ENCODE assay signal across 26 cellular contexts in the genomic region with DNA sequence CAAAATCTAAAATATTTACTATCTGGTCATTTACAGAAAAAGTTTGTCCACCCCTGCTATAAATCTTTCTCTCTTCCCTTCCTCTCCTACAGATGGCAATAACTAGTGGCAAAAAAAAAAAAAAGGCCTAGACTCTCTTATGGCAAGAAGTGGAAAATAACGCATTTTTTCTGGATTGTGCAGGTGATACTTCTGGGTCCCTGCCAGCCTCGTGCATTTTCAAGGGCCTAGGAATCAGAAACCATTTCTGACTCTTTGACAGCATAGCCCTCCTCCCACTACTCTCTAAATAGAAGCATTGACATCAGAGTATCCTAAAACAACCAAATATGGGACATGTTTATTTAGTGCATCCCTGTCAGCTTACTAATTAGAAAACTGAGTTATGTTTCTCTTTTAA.
DNase-seq lines count a peak whose midpoint lies in the region; ATAC-seq and TF ChIP-seq lines count a peak whose summit lies in the region.
"Had no signal": no experiment of that assay in that cellular context is flagged by ENCODE, and none has a peak within 500 bp of the region (broad histone marks: within the 10 kb centered on the region; RNA-seq: fewer than 3 reads in every experiment).

No MANE protein-coding gene starts in this region.

- H3K27me3 Mint-ChIP-seq in activated T-helper 2 cell treated with anti-CD3 and anti-CD28 coated beads, Interferon-gamma antibody, Interleukin-2, Interleukin-4, amounts not matched to agents 10 μg/mL and 5 μg/mL and 100 μg/mL, durations not matched to agents 14 hours and 24 hours and 36 hours (ENCODE audit: low read depth), result no peaks in the 10 kb centered on the region
- H3K27me3 Mint-ChIP-seq: activated CD4-positive, alpha-beta T cell treated with anti-CD3 and anti-CD28 coated beads, Interleukin-2, amount 10 ng/mL, durations not matched to agents 7 days and 5 days; activated naive CD4-positive, alpha-beta T cell treated with anti-CD3 and anti-CD28 coated beads, Interleukin-2, amount 50 U/mL, for 24 hours; progenitor cell of endocrine pancreas; stimulated activated naive CD8-positive, alpha-beta T cell treated with anti-CD3 and anti-CD28 coated beads, Interleukin-15, Interleukin-2, amounts not matched to agents 100 ng/mL and 50 ng/mL, for 24 hours had no signal

- H3K4me1 Mint-ChIP-seq in activated T-helper 2 cell treated with anti-CD3 and anti-CD28 coated beads, Interferon-gamma antibody, Interleukin-2, Interleukin-4, amounts not matched to agents 10 μg/mL and 5 μg/mL and 100 μg/mL, durations not matched to agents 14 hours and 24 hours and 36 hours (ENCODE audit: low read depth), result peaks cover 5% of the 10 kb centered on the region
- H3K4me1 Mint-ChIP-seq: activated naive CD4-positive, alpha-beta T cell treated with anti-CD3 and anti-CD28 coated beads, Interleukin-2, amount 50 U/mL, for 24 hours had no signal

- H3K9me3 Mint-ChIP-seq in activated T-helper 2 cell treated with anti-CD3 and anti-CD28 coated beads, Interferon-gamma antibody, Interleukin-2, Interleukin-4, amounts not matched to agents 10 μg/mL and 5 μg/mL and 100 μg/mL, durations not matched to agents 14 hours and 24 hours and 36 hours, result peaks cover 4% of the 10 kb centered on the region
- H3K9me3 Mint-ChIP-seq: activated CD4-positive, alpha-beta T cell treated with anti-CD3 and anti-CD28 coated beads, Interleukin-2, amount 10 ng/mL, durations not matched to agents 7 days and 5 days; activated T-helper 1 cell treated with anti-CD3 and anti-CD28 coated beads, Interleukin-12 subunit alpha, Interleukin-12 subunit beta, Interleukin-2, Interleukin-4 antibody, amounts not matched to agents 30 ng/mL and 10 ng/mL and 1 ng/mL, durations not matched to agents 14 hours and 24 hours and 36 hours; stimulated activated naive CD8-positive, alpha-beta T cell treated with anti-CD3 and anti-CD28 coated beads, Interleukin-15, Interleukin-2, amounts not matched to agents 100 ng/mL and 50 ng/mL, for 24 hours had no signal

- intact Hi-C loops in activated T-helper 2 cell treated with anti-CD3 and anti-CD28 coated beads, Interferon-gamma antibody, Interleukin-2, Interleukin-4, amounts not matched to agents 10 μg/mL and 5 μg/mL and 100 μg/mL, durations not matched to agents 14 hours and 24 hours and 36 hours (cut with micrococcal nuclease), result no loop called here

- H3K4me3 Mint-ChIP-seq in activated T-helper 2 cell treated with anti-CD3 and anti-CD28 coated beads, Interferon-gamma antibody, Interleukin-2, Interleukin-4, amounts not matched to agents 10 μg/mL and 5 μg/mL and 100 μg/mL, durations not matched to agents 14 hours and 24 hours and 36 hours (ENCODE audit: low read depth), result no peak overlapping the region
- H3K4me3 Mint-ChIP-seq: activated CD4-positive, alpha-beta T cell treated with anti-CD3 and anti-CD28 coated beads, Interleukin-2, amount 10 ng/mL, durations not matched to agents 7 days and 5 days; activated naive CD4-positive, alpha-beta T cell treated with anti-CD3 and anti-CD28 coated beads, Interleukin-2, amount 50 U/mL, for 24 hours; activated T-helper 1 cell treated with anti-CD3 and anti-CD28 coated beads, Interleukin-12 subunit alpha, Interleukin-12 subunit beta, Interleukin-2, Interleukin-4 antibody, amounts not matched to agents 30 ng/mL and 10 ng/mL and 1 ng/mL, durations not matched to agents 14 hours and 24 hours and 36 hours; stimulated activated naive CD8-positive, alpha-beta T cell treated with anti-CD3 and anti-CD28 coated beads, Interleukin-15, Interleukin-2, amounts not matched to agents 100 ng/mL and 50 ng/mL, for 24 hours had no signal

- H3K9ac ChIP-seq in KMS-11, result no peak overlapping the region

- H3K27ac Mint-ChIP-seq in activated T-helper 2 cell treated with anti-CD3 and anti-CD28 coated beads, Interferon-gamma antibody, Interleukin-2, Interleukin-4, amounts not matched to agents 10 μg/mL and 5 μg/mL and 100 μg/mL, durations not matched to agents 14 hours and 24 hours and 36 hours, result no peak overlapping the region
- H3K27ac Mint-ChIP-seq: activated CD4-positive, alpha-beta T cell treated with anti-CD3 and anti-CD28 coated beads, Interleukin-2, amount 10 ng/mL, durations not matched to agents 7 days and 5 days; activated naive CD4-positive, alpha-beta T cell treated with anti-CD3 and anti-CD28 coated beads, Interleukin-2, amount 50 U/mL, for 24 hours; activated T-helper 1 cell treated with anti-CD3 and anti-CD28 coated beads, Interleukin-12 subunit alpha, Interleukin-12 subunit beta, Interleukin-2, Interleukin-4 antibody, amounts not matched to agents 30 ng/mL and 10 ng/mL and 1 ng/mL, durations not matched to agents 14 hours and 24 hours and 36 hours; progenitor cell of endocrine pancreas; stimulated activated naive CD8-positive, alpha-beta T cell treated with anti-CD3 and anti-CD28 coated beads, Interleukin-15, Interleukin-2, amounts not matched to agents 100 ng/mL and 50 ng/mL, for 24 hours had no signal

- H3K27ac ChIP-seq in KMS-11 (no peak overlapping the region), brain microvascular endothelial cell (no peak overlapping the region)
- H3K27ac ChIP-seq: esophagus squamous epithelium, gastrocnemius medialis, hepatocyte, neutrophil, sigmoid colon, tibial artery, WERI-Rb-1 had no signal

- H3K79me2 ChIP-seq in KMS-11 (ENCODE audit: insufficient read depth, low read depth), result no peaks in the 10 kb centered on the region
- H3K79me2 ChIP-seq: hepatocyte had no signal

- peaks cover 39% of the 10 kb centered on the region for H3K4me1 ChIP-seq in KMS-11 (ENCODE audit: low read depth, poor library complexity, severe bottlenecking)
- H3K4me1 ChIP-seq: esophagus squamous epithelium had no signal

- H3K4me3 ChIP-seq in KMS-11 (IDR thresholded peaks at IDR 0.05; ENCODE audit: insufficient read depth, low read depth, low read length), result no peak overlapping the region
- no peak overlapping the region for H3K4me3 ChIP-seq in brain microvascular endothelial cell (ENCODE audit: low read depth, low read length)
- H3K4me3 ChIP-seq: esophagus squamous epithelium, gastrocnemius medialis, hepatocyte, sigmoid colon, tibial artery had no signal

- TF ChIP-seq CTCF in KMS-11 (conservative IDR thresholded peaks at IDR 0.05; ENCODE audit: low read depth, low read length) (no peak), brain microvascular endothelial cell (IDR thresholded peaks at IDR 0.05; ENCODE audit: low read depth, low read length, missing control alignments) (no peak)

- H4K20me1 ChIP-seq in KMS-11 (ENCODE audit: insufficient read depth), result no peaks in the 10 kb centered on the region

- H3K36me3 Mint-ChIP-seq in activated T-helper 2 cell treated with anti-CD3 and anti-CD28 coated beads, Interferon-gamma antibody, Interleukin-2, Interleukin-4, amounts not matched to agents 10 μg/mL and 5 μg/mL and 100 μg/mL, durations not matched to agents 14 hours and 24 hours and 36 hours (ENCODE audit: low read depth), result no peaks in the 10 kb centered on the region

- H2AFZ ChIP-seq in KMS-11 (ENCODE audit: low read depth), result no peak overlapping the region
- H2AFZ ChIP-seq: hepatocyte had no signal

- H3K27me3 ChIP-seq in KMS-11 (ENCODE audit: insufficient read depth, low read depth), result no peaks in the 10 kb centered on the region
- H3K27me3 ChIP-seq in brain microvascular endothelial cell (replicated peaks), result no peaks in the 10 kb centered on the region
- H3K27me3 ChIP-seq: esophagus squamous epithelium, gastrocnemius medialis, hepatocyte, neutrophil, sigmoid colon, tibial artery had no signal

- H3K36me3 ChIP-seq in KMS-11 (ENCODE audit: insufficient read depth) (no peaks in the 10 kb centered on the region), brain microvascular endothelial cell (replicated peaks) (no peaks in the 10 kb centered on the region)
- H3K36me3 ChIP-seq: esophagus squamous epithelium, gastrocnemius medialis, neutrophil, sigmoid colon, tibial artery, WERI-Rb-1 had no signal

- ATAC-seq in GM18517 (IDR thresholded peaks at IDR 0.05; ENCODE audit: unreplicated experiment), result no peak
- ATAC-seq: gastrocnemius medialis, left colon, SK-N-SH treated with all-trans-retinoic acid at 6 μM for 48 hours had no signal

- H3K4me2 ChIP-seq in KMS-11, result 0 out of 2 replicates have a peak overlapping the region, but pooled peaks have one; percentile 7
- H3K4me2 ChIP-seq: hepatocyte had no signal

- in situ Hi-C loops in brain microvascular endothelial cell (cut with HindIII; ENCODE audit: low pct_ligation_motif_present, low sequenced_read_pairs), result no loop called here

- DNase-seq in COR-L47 (lab: John Stamatoyannopoulos, UW) (peak; percentile 60), NCI-H2196 treated with DMSO at 0.1 percent for 48 hours (lab: John Stamatoyannopoulos, UW; ENCODE audit: unreplicated experiment) (peak; percentile 39), SHP77 (lab: John Stamatoyannopoulos, UW) (peak; percentile 79 to 81), brain microvascular endothelial cell (no peak)
- no peak for DNase-seq in activated T-helper 2 cell treated with anti-CD3 and anti-CD28 coated beads, Interferon-gamma antibody, Interleukin-2, Interleukin-4, amounts not matched to agents 10 μg/mL and 5 μg/mL and 100 μg/mL, durations not matched to agents 14 hours and 24 hours and 36 hours (ENCODE audit: low spot score)
- DNase-seq: activated CD4-positive, alpha-beta T cell treated with anti-CD3 and anti-CD28 coated beads, Interleukin-2, amount 10 ng/mL, durations not matched to agents 7 days and 5 days; DMS79; esophagus squamous epithelium; gastrocnemius medialis; GF-D8; GOT3; KG1; left colon; sigmoid colon; stimulated activated CD4-positive, alpha-beta T cell treated with anti-CD3 and anti-CD28 coated beads, Interleukin-15, amount 100 ng/mL, for 24 hours; tibial artery; WERI-Rb-1 had no signal

Comparison
In these comparisons a context has a peak if more than half of its experiments do, and no peak if none do; other contexts are left out.
1. DNase-seq: peak in COR-L47 (single experiment), NCI-H2196 treated with DMSO at 0.1 percent for 48 hours (single experiment) and SHP77 (2 of 2); none in brain microvascular endothelial cell (single experiment) and activated T-helper 2 cell treated with anti-CD3 and anti-CD28 coated beads, Interferon-gamma antibody, Interleukin-2, Interleukin-4, amounts not matched to agents 10 μg/mL and 5 μg/mL and 100 μg/mL, durations not matched to agents 14 hours and 24 hours and 36 hours (single experiment).